ENCODE assay signal across 10 cellular contexts in the genomic region with DNA sequence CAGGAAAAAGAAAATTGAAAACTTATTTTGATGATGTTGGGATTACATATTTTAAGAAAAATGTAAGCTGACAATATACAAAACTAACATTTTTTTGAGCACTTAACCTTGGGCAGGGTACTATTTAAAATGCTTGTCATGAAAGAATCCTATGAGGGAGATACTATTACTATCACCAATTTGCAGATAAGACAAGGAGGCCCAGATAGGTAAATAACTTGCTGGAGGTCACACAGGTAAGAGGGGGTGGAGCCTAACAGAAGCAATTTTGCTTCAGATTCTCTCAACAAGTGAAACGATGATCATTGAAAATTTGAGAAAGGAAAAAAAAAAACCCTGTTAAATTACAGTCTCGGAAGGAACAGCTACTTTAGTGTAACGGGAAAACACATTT. TPM values are rescaled to one million over a fixed set of nuclear protein-coding genes. Genes with fewer than 3 reads are reported as not detected.
DNase-seq lines count a peak whose midpoint lies in the region; ATAC-seq, FAIRE-seq and TF ChIP-seq lines count a peak whose summit lies in the region.
"Had no signal": no experiment of that assay in that cellular context is flagged by ENCODE, and none has a peak within 500 bp of the region (broad histone marks: within the 10 kb centered on the region; RNA-seq: fewer than 3 reads in every experiment).

No MANE protein-coding gene starts in this region.

- H3K4me3 Mint-ChIP-seq in HFFc6 (peak overlapping the region; percentile 98), astrocyte (ENCODE audit: unreplicated experiment) (peak overlapping the region; percentile 91), memory B cell (peak overlapping the region; percentile 72)

- H3K4me1 ChIP-seq in ACC112 (ENCODE audit: control insufficient read depth, insufficient read depth, low read length, unreplicated experiment) (peaks cover 21% of the 10 kb centered on the region), astrocyte (ENCODE audit: insufficient read depth, low read length) (peaks cover 11% of the 10 kb centered on the region)

- H4K20me1 ChIP-seq in astrocyte (ENCODE audit: insufficient read depth, low read length) = peaks cover 25% of the 10 kb centered on the region

- H3K9me3 Mint-ChIP-seq in HFFc6 (no peaks in the 10 kb centered on the region), astrocyte (ENCODE audit: unreplicated experiment) (no peaks in the 10 kb centered on the region), memory B cell (no peaks in the 10 kb centered on the region)

- H3K79me2 ChIP-seq in ACC112 (ENCODE audit: control insufficient read depth, insufficient read depth, low read length, unreplicated experiment) (peaks cover 72% of the 10 kb centered on the region), astrocyte (ENCODE audit: insufficient read depth, low read length) (peaks cover 78% of the 10 kb centered on the region)

- TF ChIP-seq CTCF in HFFc6 (IDR thresholded peaks at IDR 0.05) = no peak
- no peak for TF ChIP-seq CTCF in astrocyte (IDR thresholded peaks at IDR 0.05; ENCODE audit: insufficient read depth, low read depth, low read length)

- ATAC-seq in memory B cell (ENCODE audit: low read depth) (no peak), GM19023 (IDR thresholded peaks at IDR 0.05; ENCODE audit: unreplicated experiment) (no peak), GM19395 (IDR thresholded peaks at IDR 0.05; ENCODE audit: unreplicated experiment) (no peak)

- H3K4me2 ChIP-seq in astrocyte (ENCODE audit: low read length) = peak overlapping the region; percentile 96

- H3K36me3 ChIP-seq in ACC112 (ENCODE audit: insufficient read depth, low read length) (peaks cover 27% of the 10 kb centered on the region), astrocyte (ENCODE audit: insufficient read depth, low read length) (peaks cover 16% of the 10 kb centered on the region)

- H3K27me3 Mint-ChIP-seq in HFFc6 (ENCODE audit: insufficient read depth) (peaks cover 1% of the 10 kb centered on the region; the same call in 1 of the 2 replicates), astrocyte (ENCODE audit: low read depth, unreplicated experiment) (no peaks in the 10 kb centered on the region), memory B cell (no peaks in the 10 kb centered on the region)

- DNase-seq in HFFc6 (no peak), astrocyte (ENCODE audit: low read depth) (no peak), memory B cell (ENCODE audit: low spot score in 2 of 2) (no peak), SK-N-DZ (ENCODE audit: low spot score) (no peak), C1 segment of cervical spinal cord (lab: John Stamatoyannopoulos, UW) (no peak)
- DNase-seq: dorsolateral prefrontal cortex, GDM1 had no signal

- H3K4me3 ChIP-seq in ACC112 (ENCODE audit: low read depth, low read length) = peak overlapping the region; percentile 93
- H3K4me3 ChIP-seq in astrocyte (ENCODE audit: insufficient read depth, low read depth, low read length) = peak overlapping the region; percentile 94

- H3K27ac ChIP-seq in ACC112 (ENCODE audit: low read depth, low read length) (peak overlapping the region; percentile 95), astrocyte (ENCODE audit: low read depth, low read length) (no peak overlapping the region)

- H3K27me3 ChIP-seq in ACC112 (ENCODE audit: insufficient read depth, low read length) = no peaks in the 10 kb centered on the region
- no peaks in the 10 kb centered on the region for H3K27me3 ChIP-seq in astrocyte (ENCODE audit: insufficient read depth, low read length)
- H3K27me3 ChIP-seq: dorsolateral prefrontal cortex had no signal

- H3K36me3 Mint-ChIP-seq in HFFc6 (ENCODE audit: low read depth) (peaks cover 40% of the 10 kb centered on the region), astrocyte (ENCODE audit: low read depth, unreplicated experiment) (peaks cover 11% of the 10 kb centered on the region), memory B cell (peaks cover 11% of the 10 kb centered on the region)

- H3K9ac ChIP-seq in astrocyte (ENCODE audit: low read length) = no peak overlapping the region

- H3K27ac Mint-ChIP-seq in HFFc6 (peak overlapping the region; percentile 100), astrocyte (ENCODE audit: unreplicated experiment) (peak overlapping the region; percentile 42), memory B cell (peak overlapping the region; percentile 100)

- H2AFZ ChIP-seq in ACC112 (ENCODE audit: low read length, unreplicated experiment) (no peak overlapping the region), astrocyte (ENCODE audit: low read depth, low read length) (no peak overlapping the region)

- no peak for FAIRE-seq in astrocyte (lab: Jason Lieb, UNC)

- H3K9me3 ChIP-seq in astrocyte (ENCODE audit: insufficient read depth, low read depth, low read length) = no peaks in the 10 kb centered on the region

- H3K4me1 Mint-ChIP-seq in HFFc6 (ENCODE audit: low read depth) (peaks cover 23% of the 10 kb centered on the region), astrocyte (ENCODE audit: low read depth, unreplicated experiment) (peaks cover 6% of the 10 kb centered on the region), memory B cell (peaks cover 15% of the 10 kb centered on the region)

RNA-seq across cellular contexts. Expression of a gene that starts 1.2 kb away (rescaled TPM):
- 10 to 100 TPM; 72.6 to 87.5 (median 80.2) TPM for total RNA-seq in HFFc6 (2021; fragmentation: NEBNext Ultra II Directional; extraction: Animal tissue kit (Norgen Biotek cat#: 25700))
- total RNA-seq in astrocyte = 95.4 and 99.5 TPM in 2 replicates
- 95.4 and 151 TPM in 2 replicates for polyA plus RNA-seq in SK-N-DZ (2014; cell fraction: cytosol; rRNA removed)
- polyA plus RNA-seq in SK-N-DZ (2014; cell fraction: nucleus; rRNA removed) = 117 and 174 TPM in 2 replicates

RNA-seq across cellular contexts. Expression of a gene that starts 2.1 kb away (rescaled TPM):
- 100 to 1,000 TPM; 193 to 233 (median 219) TPM for total RNA-seq in HFFc6 (2021; fragmentation: NEBNext Ultra II Directional; extraction: Animal tissue kit (Norgen Biotek cat#: 25700))
- 263 and 290 TPM in 2 replicates for total RNA-seq in astrocyte
- 49.5 and 146 TPM in 2 replicates for polyA plus RNA-seq in SK-N-DZ (2014; cell fraction: cytosol; rRNA removed)
- 127 and 213 TPM in 2 replicates for polyA plus RNA-seq in SK-N-DZ (2014; cell fraction: nucleus; rRNA removed)

RNA-seq across cellular contexts. Expression of a gene that starts 47.8 kb away (rescaled TPM):
- 10 to 100 TPM; 14.7 to 32.0 (median 28.6) TPM for total RNA-seq in HFFc6 (2021; fragmentation: NEBNext Ultra II Directional; extraction: Animal tissue kit (Norgen Biotek cat#: 25700))
- total RNA-seq in astrocyte = 11.7 and 13.7 TPM in 2 replicates
- 41.2 and 43.5 TPM in 2 replicates for polyA plus RNA-seq in SK-N-DZ (2014; cell fraction: cytosol; rRNA removed)
- polyA plus RNA-seq in SK-N-DZ (2014; cell fraction: nucleus; rRNA removed) = 49.7 and 67.7 TPM in 2 replicates

RNA-seq across cellular contexts. Expression of a gene that starts 49.2 kb away (rescaled TPM):
- 1 to 10 TPM in 5 of 6 experiments, under 1 TPM in 1; 0.91 to 2.2 (median 1.2) TPM for total RNA-seq in HFFc6 (2021; fragmentation: NEBNext Ultra II Directional; extraction: Animal tissue kit (Norgen Biotek cat#: 25700))
- 2.1 and 2.4 TPM in 2 replicates for total RNA-seq in astrocyte
- 0.78 and 2.2 TPM in 2 replicates for polyA plus RNA-seq in SK-N-DZ (2014; cell fraction: cytosol; rRNA removed)
- 1.0 TPM in 2 replicates for polyA plus RNA-seq in SK-N-DZ (2014; cell fraction: nucleus; rRNA removed)

Comparison
In these comparisons a context has a peak if more than half of its experiments do, and no peak if none do; other contexts are left out.
1. H3K27ac Mint-ChIP-seq: peak in every context shown above with its lines; median percentile 100 in HFFc6; 100 in memory B cell; 42 in astrocyte.